ENCODE assay signal across 5 cellular contexts in the genomic region with DNA sequence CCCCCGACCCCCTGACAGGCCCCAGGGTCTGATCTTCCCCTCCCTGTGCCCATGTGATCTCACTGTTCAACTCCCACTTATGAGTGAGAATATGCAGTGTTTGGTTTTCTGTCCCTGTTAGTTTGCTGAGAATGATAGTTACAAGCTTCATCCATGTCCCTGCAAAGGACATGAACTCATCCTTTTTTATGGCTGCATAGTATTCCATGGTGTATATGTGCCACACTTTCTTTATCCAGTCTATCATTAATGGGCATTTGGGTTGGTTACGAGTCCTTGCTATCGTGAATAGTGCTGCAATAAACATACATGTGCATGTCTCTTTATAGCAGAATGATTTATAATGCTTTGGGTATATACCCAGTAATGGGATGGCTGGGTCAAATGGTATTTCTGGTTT. TPM values are rescaled to one million over a fixed set of nuclear protein-coding genes. Genes with fewer than 3 reads are reported as not detected.
"Had no signal": no experiment of that assay in that cellular context is flagged by ENCODE, and none has a peak within 500 bp of the region (broad histone marks: within the 10 kb centered on the region; RNA-seq: fewer than 3 reads in every experiment).

No MANE protein-coding gene starts in this region.

RNA-seq across cellular contexts. Expression of a gene that starts 41.7 kb away (rescaled TPM):
- total RNA-seq: HepG2, HT-29, HT1080, IMR-90 had no signal
- polyA plus RNA-seq: HepG2, IgD-negative memory B cell, IMR-90 had no signal

RNA-seq across cellular contexts. Expression of a gene that starts 58.2 kb away (rescaled TPM):
- total RNA-seq: HT-29 had no signal
- polyA plus RNA-seq: IgD-negative memory B cell had no signal
